ENCODE assay signal across 1 cellular context in genomic region chr5:179797741-179798140, GRCh38.
TF ChIP-seq lines count a peak whose summit lies in the region.

No MANE protein-coding gene starts in this region.

TF ChIP-seq in H1, 55 proteins besides CTCF, POLR2A, EP300 and RAD21:
- no peak for TF ChIP-seq KDM4A (IDR thresholded peaks at IDR 0.05; ENCODE audit: low read depth, low read length, severe bottlenecking)
- TF ChIP-seq ZNF274 (IDR thresholded peaks at IDR 0.05; ENCODE audit: borderline replicate concordance, extremely low read depth, low read length), result no peak
- no peak for TF ChIP-seq USF2 (IDR thresholded peaks at IDR 0.05; ENCODE audit: low read length)
- TF ChIP-seq SP4 (IDR thresholded peaks at IDR 0.05; ENCODE audit: low read length), result no peak
- TF ChIP-seq E2F6 (IDR thresholded peaks at IDR 0.05), result no peak
- TF ChIP-seq KDM5A (IDR thresholded peaks at IDR 0.05; ENCODE audit: low read length), result no peak
- no peak for TF ChIP-seq EGR1 (IDR thresholded peaks at IDR 0.05; ENCODE audit: borderline replicate concordance, low read depth, low read length)
- no peak for TF ChIP-seq ATF3 (IDR thresholded peaks at IDR 0.05; ENCODE audit: insufficient read depth, low read depth, low read length)
- no peak for TF ChIP-seq SRF (IDR thresholded peaks at IDR 0.05; ENCODE audit: low read depth, low read length)
- no peak for TF ChIP-seq HDAC6 (IDR thresholded peaks at IDR 0.05; ENCODE audit: low read depth, low read length)
- TF ChIP-seq RBBP5 (IDR thresholded peaks at IDR 0.05; ENCODE audit: borderline replicate concordance, low read depth, low read length), result no peak
- no peak for TF ChIP-seq EZH2 (IDR thresholded peaks at IDR 0.05; ENCODE audit: low read depth, low read length, severe bottlenecking)
- TF ChIP-seq CEBPB (IDR thresholded peaks at IDR 0.05; ENCODE audit: low read depth, low read length), result no peak
- TF ChIP-seq BCL11A (IDR thresholded peaks at IDR 0.05; ENCODE audit: low read depth in 2 of 2, low read length in 2 of 2), result no peak
- TF ChIP-seq SIN3A (conservative IDR thresholded peaks at IDR 0.05 in 1 of 2, IDR thresholded peaks at IDR 0.05 in 1 of 2; ENCODE audit: low read depth in 1 of 2, low read length in 2 of 2), result no peak
